Comparison of ENCODE assay signal across 8 cellular contexts in the genomic region with DNA sequence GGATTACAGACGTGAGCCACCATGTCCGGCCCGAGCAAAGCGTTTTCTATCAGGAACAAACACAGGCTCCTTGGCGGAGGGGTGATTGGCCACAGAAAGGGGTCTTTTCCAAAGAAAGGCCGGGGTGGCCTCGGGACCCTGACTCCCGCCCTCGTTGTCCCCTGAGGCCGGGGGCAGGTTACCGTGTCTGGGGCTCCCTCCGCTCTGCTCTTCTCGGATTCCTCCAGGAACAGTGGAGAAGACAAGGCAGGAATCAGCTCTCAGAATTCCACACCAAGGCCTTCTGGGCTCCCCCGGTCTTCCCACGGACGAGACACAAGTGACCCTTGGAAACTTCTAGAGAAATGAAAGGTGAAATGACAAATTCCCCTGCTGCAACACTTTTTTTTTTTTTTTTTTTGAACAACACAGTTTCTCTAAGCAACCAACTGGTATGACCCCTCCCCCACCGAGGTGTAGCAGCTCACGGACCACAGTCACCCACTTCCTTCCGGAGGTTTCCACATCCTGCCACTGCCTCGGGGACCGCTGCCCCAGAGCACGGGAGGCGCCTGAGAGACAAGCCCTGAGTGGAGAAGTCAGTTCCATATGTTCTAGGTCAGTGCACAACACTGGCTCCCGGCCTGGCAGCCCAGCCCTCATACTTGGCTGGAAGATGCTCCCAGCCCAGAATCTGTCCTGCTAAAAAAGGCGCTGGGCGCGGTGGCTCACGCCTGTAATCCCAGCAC. TPM values are rescaled to one million over a fixed set of nuclear protein-coding genes. Genes with fewer than 3 reads are reported as not detected.
DNase-seq lines count a peak whose midpoint lies in the region; ATAC-seq and TF ChIP-seq lines count a peak whose summit lies in the region.

No MANE protein-coding gene starts in this region.

- H3K4me1 Mint-ChIP-seq in activated naive CD8-positive, alpha-beta T cell (ENCODE audit: low read depth) = peaks cover 62% of the 10 kb centered on the region

- H3K27me3 ChIP-seq in GM06990 (replicated peaks; ENCODE audit: control insufficient read depth, insufficient read depth, low read length) = no peaks in the 10 kb centered on the region
- H3K27me3 ChIP-seq in left lung = no peaks in the 10 kb centered on the region

- peak overlapping the region; percentile 98 for H3K4me3 Mint-ChIP-seq in activated naive CD8-positive, alpha-beta T cell

- H3K9me3 Mint-ChIP-seq in activated naive CD8-positive, alpha-beta T cell (ENCODE audit: low read depth) = no peaks in the 10 kb centered on the region

- peaks cover 7% of the 10 kb centered on the region for H3K36me3 Mint-ChIP-seq in activated naive CD8-positive, alpha-beta T cell

- H3K4me3 ChIP-seq in GM06990 (replicated peaks; ENCODE audit: low read depth, low read length) = peak overlapping the region; percentile 94
- H3K4me3 ChIP-seq in left lung = peak overlapping the region in 1 of 2 donors; percentile 54

- H3K27ac ChIP-seq in left lung = peak overlapping the region; percentile 82 to 96

- DNase-seq in GM06990 (ENCODE audit: extremely low read depth, insufficient read length) = peak; percentile 93
- peak; percentile 80 for DNase-seq in SW480 (ENCODE audit: low spot score)
- peak; percentile 90 to 94 for DNase-seq in left lung
- DNase-seq in stimulated activated CD8-positive, alpha-beta memory T cell treated with anti-CD3 and anti-CD28 coated beads, Interleukin-15, amount 100 ng/mL, for 48 hours (ENCODE audit: low read depth in 2 of 2) = peak; percentile 90 to 93
- no peak for DNase-seq in cerebellar nuclear complex (lab: John Stamatoyannopoulos, UW)
- DNase-seq in NCI-H146 (lab: John Stamatoyannopoulos, UW) = no peak

- ATAC-seq in HG02884 (IDR thresholded peaks at IDR 0.05; ENCODE audit: unreplicated experiment) (peak; percentile 32), left lung (peak; percentile 59)

- H3K27ac Mint-ChIP-seq in activated naive CD8-positive, alpha-beta T cell = peak overlapping the region; percentile 97

- no peaks in the 10 kb centered on the region for H3K9me3 ChIP-seq in left lung

- no peak for TF ChIP-seq CTCF in GM06990 (IDR thresholded peaks at IDR 0.05; ENCODE audit: insufficient read depth, low read length, poor library complexity, severe bottlenecking)
- no peak for TF ChIP-seq CTCF in left lung (IDR thresholded peaks at IDR 0.05)

- H3K36me3 ChIP-seq in GM06990 (ENCODE audit: control insufficient read depth, insufficient read depth, low read length) (peaks cover 18% of the 10 kb centered on the region), left lung (peaks cover 0 to 33% of the 10 kb centered on the region in 2 donors)

- H3K4me1 ChIP-seq in left lung = peaks cover 12 to 96% of the 10 kb centered on the region in 2 donors

- intact Hi-C loops in left lung (cut with DNase I) = no loop called here

- no peaks in the 10 kb centered on the region for H3K27me3 Mint-ChIP-seq in activated naive CD8-positive, alpha-beta T cell

RNA-seq across cellular contexts. Expression of a gene that starts 11.0 kb away (rescaled TPM):
- total RNA-seq in left lung = 100 to 1,000 TPM in 1 of 2 donors, 10 to 100 TPM in 1; 59.1 to 105 TPM

RNA-seq across cellular contexts. Expression of a gene that starts 11.6 kb away (rescaled TPM):
- total RNA-seq in left lung = 1 to 10 TPM; 2.6 to 5.2 TPM

RNA-seq across cellular contexts. Expression of a gene that starts 34.1 kb away (rescaled TPM):
- 100 to 1,000 TPM; 238 to 291 TPM for total RNA-seq in left lung

Comparison
In these comparisons a context has a peak if more than half of its experiments do, and no peak if none do; other contexts are left out.
1. DNase-seq: peak in GM06990 (single experiment), SW480 (single experiment), left lung (2 of 2) and stimulated activated CD8-positive, alpha-beta memory T cell treated with anti-CD3 and anti-CD28 coated beads, Interleukin-15, amount 100 ng/mL, for 48 hours (2 of 2); none in cerebellar nuclear complex (0 of 2) and NCI-H146 (single experiment).